31 cellular contexts compared by ENCODE assay signal in genomic region chr2:7196871-7197270, GRCh38.
"Had no signal": no experiment of that assay in that cellular context is flagged by ENCODE, and none has a peak within 500 bp of the region (broad histone marks: within the 10 kb centered on the region; RNA-seq: fewer than 3 reads in every experiment).

No MANE protein-coding gene starts in this region.

- H3K9me3 Mint-ChIP-seq: naive thymus-derived CD8-positive, alpha-beta T cell; nephron had no signal

- H3K27ac Mint-ChIP-seq: naive thymus-derived CD8-positive, alpha-beta T cell; nephron; stimulated activated naive B cell treated with anti-CD40 and anti-IgM and Interleukin-4, amounts not matched to agents 10 μg/mL and 1 μg/mL and 100 μg/mL, for 72 hours had no signal

- H3K36me3 Mint-ChIP-seq: naive thymus-derived CD8-positive, alpha-beta T cell; stimulated activated naive B cell treated with anti-CD40 and anti-IgM and Interleukin-4, amounts not matched to agents 10 μg/mL and 1 μg/mL and 100 μg/mL, for 72 hours had no signal

- DNase-seq: kidney glomerular epithelial cell; left cardiac atrium; left ventricle myocardium superior; lower lobe of right lung; mammary epithelial cell; mesenchymal stem cell; naive thymus-derived CD8-positive, alpha-beta T cell; nucleus accumbens; pancreas; posterior cingulate gyrus; retina; right cardiac atrium; stimulated activated CD4-positive, alpha-beta T cell treated with anti-CD3 and anti-CD28 coated beads, Interleukin-12 subunit alpha, Interleukin-12 subunit beta, amount 100 ng/mL, for 4 hours; stimulated activated CD4-positive, alpha-beta T cell treated with anti-CD3 and anti-CD28 coated beads, Interleukin-15, amount 100 ng/mL, for 24 hours; stimulated activated CD4-positive, alpha-beta T cell treated with anti-CD3 and anti-CD28 coated beads, Interleukin-2, amount 100 ng/mL, for 24 hours; stimulated activated CD4-positive, alpha-beta T cell treated with anti-CD3 and anti-CD28 coated beads, Interleukin-4, amount 100 ng/mL, for 1 hour; stimulated activated naive B cell treated with anti-CD40 and anti-IgM and Interleukin-4, amounts not matched to agents 10 μg/mL and 1 μg/mL and 100 μg/mL, for 72 hours; stimulated activated naive CD8-positive, alpha-beta T cell treated with anti-CD3 and anti-CD28 coated beads, Interleukin-15, Interleukin-2, amounts not matched to agents 100 U/mL and 50 U/mL, for 24 hours; stomach; testis; thyroid gland; transverse colon; upper lobe of left lung had no signal

- H3K36me3 ChIP-seq: lower lobe of right lung, pancreas, prostate gland, stomach, thyroid gland, transverse colon, upper lobe of left lung, vagina had no signal

- H3K4me3 Mint-ChIP-seq: naive thymus-derived CD8-positive, alpha-beta T cell; nephron; neural crest cell; stimulated activated naive B cell treated with anti-CD40 and anti-IgM and Interleukin-4, amounts not matched to agents 10 μg/mL and 1 μg/mL and 100 μg/mL, for 72 hours had no signal

- H3K4me3 ChIP-seq: lower lobe of right lung, pancreas, prostate gland, skin epidermis, stomach, testis, thyroid gland, transverse colon, upper lobe of left lung, vagina had no signal

- H3K27me3 Mint-ChIP-seq: naive thymus-derived CD8-positive, alpha-beta T cell had no signal

- FAIRE-seq: keratinocyte, pancreas had no signal

- H3K4me1 Mint-ChIP-seq: naive thymus-derived CD8-positive, alpha-beta T cell had no signal

- ATAC-seq: left cardiac atrium; left lobe of liver; left ventricle myocardium superior; lower lobe of right lung; naive thymus-derived CD8-positive, alpha-beta T cell; pancreas; right cardiac atrium; sciatic nerve; stimulated activated naive B cell treated with anti-CD40 and anti-IgM and Interleukin-4, amounts not matched to agents 10 μg/mL and 1 μg/mL and 100 μg/mL, for 72 hours; stimulated activated naive CD8-positive, alpha-beta T cell treated with anti-CD3 and anti-CD28 coated beads, Interleukin-15, Interleukin-2, amounts not matched to agents 100 U/mL and 50 U/mL, for 24 hours had no signal

- H3K9me3 ChIP-seq: lower lobe of right lung, pancreas, prostate gland, stomach, testis, thyroid gland, transverse colon, upper lobe of left lung, vagina had no signal

- H3K27ac ChIP-seq: lower lobe of right lung, pancreas, prostate gland, skin epidermis, stomach, testis, thyroid gland, transverse colon, upper lobe of left lung, vagina had no signal
